Comparison of ENCODE assay signal across 8 cellular contexts in genomic region chrX:13688384-13688771, GRCh38. TPM values are rescaled to one million over a fixed set of nuclear protein-coding genes. Genes with fewer than 3 reads are reported as not detected.
DNase-seq lines count a peak whose midpoint lies in the region; ATAC-seq, FAIRE-seq and TF ChIP-seq lines count a peak whose summit lies in the region.

No MANE protein-coding gene starts in this region.

- peak overlapping the region; percentile 83 to 99 (median 95) for H3K27ac Mint-ChIP-seq in naive thymus-derived CD8-positive, alpha-beta T cell

- no peak overlapping the region for H2BK20ac ChIP-seq in IMR-90 (ENCODE audit: low read depth, low read length)

- FAIRE-seq in bronchial epithelial cell (lab: Jason Lieb, UNC): no peak

- peaks cover 18 to 29% of the 10 kb centered on the region in 2 experiments; a peak in 3 of 4 replicates for H3K79me1 ChIP-seq in IMR-90 (ENCODE audit: low read depth in 1 of 2, low read length in 2 of 2)

- H4K20me1 ChIP-seq in BLaER1 (peaks cover 49% of the 10 kb centered on the region), IMR-90 (ENCODE audit: insufficient read depth, low read length) (peaks cover 14% of the 10 kb centered on the region; the same call in 1 of the 2 replicates)

- H3K4me1 Mint-ChIP-seq in naive thymus-derived CD8-positive, alpha-beta T cell: peaks cover 16 to 49% (median 31%) of the 10 kb centered on the region in 4 donors

- no peak overlapping the region for H3K23ac ChIP-seq in IMR-90 (ENCODE audit: low read depth, low read length)

- no peak overlapping the region for H2AK5ac ChIP-seq in IMR-90 (ENCODE audit: low read depth, low read length)

- 60% methylated on average over 1 of the region's 5 CpGs; no CpG with 5 or more reads in 1 of the 2 experiments for WGBS in IMR-90 (ENCODE audit: extremely low coverage in 2 of 2, insufficient read length in 1 of 2), 2 experiments

- peak overlapping the region; percentile 71 for H3K4me2 ChIP-seq in BLaER1
- peak overlapping the region; percentile 88; the same call in 1 of the 2 replicates for H3K4me2 ChIP-seq in IMR-90 (ENCODE audit: low read depth, low read length)

- BruUV-seq in IMR-90 (replicated peaks; lab: Mats Ljungman, UMichigan): no TSS peak

- no peak overlapping the region for H2BK120ac ChIP-seq in IMR-90 (ENCODE audit: low read depth, low read length)

- H3K9me1 ChIP-seq in IMR-90 (ENCODE audit: insufficient read depth, low read length): 0 out of 2 replicates have a peak, but pooled peaks cover 3% of the 10 kb centered on the region

- no peak overlapping the region for H4K8ac ChIP-seq in IMR-90 (ENCODE audit: low read depth in 2 of 2, low read length in 2 of 2)

- no peak overlapping the region for H2AK9ac ChIP-seq in IMR-90 (replicated peaks; ENCODE audit: low read depth, low read length, poor library complexity)

- no peaks in the 10 kb centered on the region for H3K36me3 Mint-ChIP-seq in naive thymus-derived CD8-positive, alpha-beta T cell

- POLR2A ChIA-PET in IMR-90 (lab: Charles Lee; ENCODE audit: unreplicated experiment): interaction anchor here (0.6 kb wide), 1 partner anchor 34 kb away, joined by 3 read pairs; no protein-coding TSS in a partner anchor
- POLR2A ChIA-PET in naive thymus-derived CD8-positive, alpha-beta T cell (lab: Charles Lee): interaction anchor here (1.0 to 2.2 kb wide), 6 partner anchors 33 to 342 kb away, joined by 3 to 31 read pairs (median 6); partner anchors contain the start of genes GEMIN8, OFD1, TCEANC and TRAPPC2

- no peak overlapping the region for H3K4ac ChIP-seq in IMR-90 (ENCODE audit: low read depth, low read length)

- H3K27me3 ChIP-seq in BLaER1 (peaks cover 98% of the 10 kb centered on the region), IMR-90 (ENCODE audit: control insufficient read depth, insufficient read depth, low read length) (peaks cover 7% of the 10 kb centered on the region), bronchial epithelial cell (ENCODE audit: control insufficient read depth, insufficient read depth, low read length) (no peaks in the 10 kb centered on the region)

- intact Hi-C loops in IMR-90 (cut with micrococcal nuclease): loop anchor here (2.0 kb wide), 2 partner anchors 30 to 32 kb away; no protein-coding TSS in a partner anchor

- no peaks in the 10 kb centered on the region for H3K27me3 Mint-ChIP-seq in naive thymus-derived CD8-positive, alpha-beta T cell

- peaks cover 0 to 4% (median 0%) of the 10 kb centered on the region in 9 donors for H3K9me3 Mint-ChIP-seq in naive thymus-derived CD8-positive, alpha-beta T cell

- CTCF ChIA-PET in IMR-90 (lab: Yijun Ruan, JAX): interaction anchor here (1.0 kb wide), 1 partner anchor 9 kb away, joined by 3 read pairs; no protein-coding TSS in a partner anchor

- H2BK15ac ChIP-seq in IMR-90 (ENCODE audit: low read depth, low read length): no peak overlapping the region

- H3K27ac ChIP-seq in BLaER1 (no peak overlapping the region), IMR-90 (ENCODE audit: insufficient read depth, low read length) (no peak overlapping the region)

- no peak for TF ChIP-seq RAD21 in IMR-90 (IDR thresholded peaks at IDR 0.05; ENCODE audit: low read length)

- dilution Hi-C loops in IMR-90 (cut with HindIII; ENCODE audit: low sequenced_read_pairs, unreplicated experiment): no loop called here

- TF ChIP-seq POLR2A in IMR-90 (IDR thresholded peaks at IDR 0.05; ENCODE audit: low read depth, low read length): no peak

- H3K18ac ChIP-seq in IMR-90 (ENCODE audit: low read depth, low read length): no peak overlapping the region

- H3K4me3 ChIP-seq in BLaER1 (peak overlapping the region; percentile 76), IMR-90 (ENCODE audit: insufficient read depth, low read depth, low read length) (peak overlapping the region; percentile 86), bronchial epithelial cell (ENCODE audit: low read depth, low read length) (peak overlapping the region; percentile 73)

- peaks cover 30% of the 10 kb centered on the region for H3K4me1 ChIP-seq in BLaER1
- H3K4me1 ChIP-seq in IMR-90 (ENCODE audit: control insufficient read depth, insufficient read depth, low read length): peaks cover 2% of the 10 kb centered on the region

- TF ChIP-seq CTCF in IMR-90 (conservative IDR thresholded peaks at IDR 0.05; ENCODE audit: low read depth, low read length) (no peak), bronchial epithelial cell (IDR thresholded peaks at IDR 0.05; ENCODE audit: insufficient read depth, low read length, severe bottlenecking) (no peak)

- peak overlapping the region; percentile 83 for H3K9ac ChIP-seq in BLaER1
- no peak overlapping the region; the same call in 1 of the 2 replicates for H3K9ac ChIP-seq in IMR-90 (ENCODE audit: low read depth, low read length)

- no peak overlapping the region for H2AFZ ChIP-seq in IMR-90 (replicated peaks; ENCODE audit: low read length, poor library complexity)

- DNase-seq in IMR-90 (no peak), bronchial epithelial cell (ENCODE audit: low read depth) (peak; percentile 11), NOMO-1 treated with dmso at 0.1 percent for 144 hours (lab: John Stamatoyannopoulos, UW; ENCODE audit: unreplicated experiment) (no peak), hypothalamus (lab: John Stamatoyannopoulos, UW) (no peak)
- peak in 1 of 10 donors; percentile 5 for DNase-seq in naive thymus-derived CD8-positive, alpha-beta T cell

- H3K9me3 ChIP-seq in BLaER1 (no peaks in the 10 kb centered on the region), IMR-90 (ENCODE audit: control insufficient read depth, insufficient read depth, low read length) (no peaks in the 10 kb centered on the region)

- H3K36me3 ChIP-seq in BLaER1 (no peaks in the 10 kb centered on the region), IMR-90 (ENCODE audit: control insufficient read depth, insufficient read depth, low read length) (no peaks in the 10 kb centered on the region; the same call in 1 of the 2 replicates), bronchial epithelial cell (ENCODE audit: control insufficient read depth, insufficient read depth, low read length) (no peaks in the 10 kb centered on the region)

- H4K5ac ChIP-seq in IMR-90 (ENCODE audit: low read depth, low read length): no peak overlapping the region

- H4K91ac ChIP-seq in IMR-90 (ENCODE audit: insufficient read depth, low read depth, low read length): no peak overlapping the region

- H2BK5ac ChIP-seq in IMR-90 (ENCODE audit: low read depth, low read length, poor library complexity, severe bottlenecking): no peak overlapping the region

- no peak overlapping the region for H3K56ac ChIP-seq in IMR-90 (ENCODE audit: extremely low read depth, insufficient read depth, low read length)

- ATAC-seq in IMR-90 (ENCODE audit: low read depth) (0 out of 2 replicates have a peak, but pooled peaks have one; percentile 2), GM21390 (IDR thresholded peaks at IDR 0.05; ENCODE audit: unreplicated experiment) (no peak), GM21423 (IDR thresholded peaks at IDR 0.05; ENCODE audit: unreplicated experiment) (no peak)
- ATAC-seq in naive thymus-derived CD8-positive, alpha-beta T cell: peak; percentile 21 to 27

- peak overlapping the region; percentile 84 to 96 (median 92) for H3K4me3 Mint-ChIP-seq in naive thymus-derived CD8-positive, alpha-beta T cell

- in situ Hi-C loops in IMR-90 (cut with MboI; ENCODE audit: low sequenced_read_pairs): no loop called here

- H3K14ac ChIP-seq in IMR-90 (replicated peaks; ENCODE audit: low read depth, low read length): no peak overlapping the region

TF ChIP-seq in IMR-90, 13 proteins besides CTCF, POLR2A, EP300 and RAD21:
- TF ChIP-seq FOS (IDR thresholded peaks at IDR 0.05; ENCODE audit: low read depth, low read length) (no peak), SMC3 (IDR thresholded peaks at IDR 0.05; ENCODE audit: low read depth, low read length) (no peak), MXI1 (IDR thresholded peaks at IDR 0.05; ENCODE audit: borderline replicate concordance, low read depth, low read length) (no peak), RCOR1 (IDR thresholded peaks at IDR 0.05; ENCODE audit: insufficient replicate concordance, low read length) (no peak), NFE2L2 (IDR thresholded peaks at IDR 0.05; ENCODE audit: low read depth, low read length) (no peak), CHD1 (IDR thresholded peaks at IDR 0.05; ENCODE audit: low read depth, low read length) (no peak), CEBPB (IDR thresholded peaks at IDR 0.05; ENCODE audit: low read depth, low read length) (no peak), MAZ (IDR thresholded peaks at IDR 0.05; ENCODE audit: borderline replicate concordance, low read depth, low read length) (no peak), MAFK (IDR thresholded peaks at IDR 0.05; ENCODE audit: low read depth, low read length) (no peak)

RNA-seq across cellular contexts. Expression of gene RAB9A, which starts 0.6 kb away (rescaled TPM):
- total RNA-seq in IMR-90 (2012; rRNA removed): 15.8 and 26.7 TPM in 2 replicates
- polyA plus RNA-seq in IMR-90 (2012; rRNA removed): 15.6 and 22.3 TPM in 2 replicates
- 5.8 and 7.9 TPM in 2 replicates for polyA plus RNA-seq in IMR-90 (2012; cell fraction: cytosol; rRNA removed)
- 2.2 and 12.0 TPM in 2 replicates for polyA plus RNA-seq in IMR-90 (2012; cell fraction: nucleus; rRNA removed; ENCODE audit: low replicate concordance)
- total RNA-seq in bronchial epithelial cell: 43.4 and 57.6 TPM in 2 replicates
- 10 to 100 TPM; 13.7 to 14.0 TPM for total RNA-seq in naive thymus-derived CD8-positive, alpha-beta T cell
- 10 to 100 TPM; 15.6 to 22.1 (median 17.3) TPM for polyA plus RNA-seq in naive thymus-derived CD8-positive, alpha-beta T cell

RNA-seq across cellular contexts. Expression of gene TCEANC, which starts 35.4 kb away (rescaled TPM):
- total RNA-seq in IMR-90 (2012; rRNA removed) (1.4 and 2.5 TPM in 2 replicates), bronchial epithelial cell (2.0 and 2.1 TPM in 2 replicates)
- 0.53 and 0.99 TPM in 2 replicates for polyA plus RNA-seq in IMR-90 (2012; rRNA removed)
- 0.09 and 0.13 TPM in 2 replicates for polyA plus RNA-seq in IMR-90 (2012; cell fraction: cytosol; rRNA removed)
- 0.16 and 2.1 TPM in 2 replicates for polyA plus RNA-seq in IMR-90 (2012; cell fraction: nucleus; rRNA removed; ENCODE audit: low replicate concordance)
- total RNA-seq in naive thymus-derived CD8-positive, alpha-beta T cell: 10 to 100 TPM; 13.7 to 14.5 TPM
- polyA plus RNA-seq in naive thymus-derived CD8-positive, alpha-beta T cell: 10 to 100 TPM in 1 of 3 donors, 1 to 10 TPM in 2; 6.2 to 11.5 (median 8.7) TPM

RNA-seq across cellular contexts. Expression of gene TRAPPC2, which starts 46.0 kb away (rescaled TPM):
- 13.8 and 19.2 TPM in 2 replicates for total RNA-seq in IMR-90 (2012; rRNA removed)
- polyA plus RNA-seq in IMR-90 (2012; rRNA removed): 6.7 and 11.3 TPM in 2 replicates
- polyA plus RNA-seq in IMR-90 (2012; cell fraction: cytosol; rRNA removed): 4.9 and 10.1 TPM in 2 replicates
- 7.3 and 28.8 TPM in 2 replicates for polyA plus RNA-seq in IMR-90 (2012; cell fraction: nucleus; rRNA removed; ENCODE audit: low replicate concordance)
- 14.1 and 17.9 TPM in 2 replicates for total RNA-seq in bronchial epithelial cell
- total RNA-seq in naive thymus-derived CD8-positive, alpha-beta T cell: 10 to 100 TPM; 34.3 to 35.5 TPM
- polyA plus RNA-seq in naive thymus-derived CD8-positive, alpha-beta T cell: 10 to 100 TPM; 25.7 to 51.5 (median 31.9) TPM

RNA-seq across cellular contexts. Expression of gene OFD1, which starts 46.2 kb away (rescaled TPM):
- total RNA-seq in IMR-90 (2012; rRNA removed) (8.4 and 10.6 TPM in 2 replicates), bronchial epithelial cell (13.4 and 26.0 TPM in 2 replicates)
- polyA plus RNA-seq in IMR-90 (2012; rRNA removed): 7.7 and 8.6 TPM in 2 replicates
- polyA plus RNA-seq in IMR-90 (2012; cell fraction: cytosol; rRNA removed): 2.5 and 5.2 TPM in 2 replicates
- polyA plus RNA-seq in IMR-90 (2012; cell fraction: nucleus; rRNA removed; ENCODE audit: low replicate concordance): 19.8 and 41.0 TPM in 2 replicates
- 100 to 1,000 TPM; 119 to 127 TPM for total RNA-seq in naive thymus-derived CD8-positive, alpha-beta T cell
- 10 to 100 TPM; 27.3 to 37.6 (median 33.8) TPM for polyA plus RNA-seq in naive thymus-derived CD8-positive, alpha-beta T cell

Comparison
In these comparisons a context has a peak if more than half of its experiments do, and no peak if none do; other contexts are left out.
1. ATAC-seq: peak in IMR-90 (single experiment) and naive thymus-derived CD8-positive, alpha-beta T cell (2 of 2); none in GM21390 (single experiment) and GM21423 (single experiment).
2. Peak in every context shown above with its lines, with median percentiles within 50 percentile points of each other: H3K4me3 ChIP-seq.